8 cellular contexts compared by ENCODE assay signal in genomic region chr14:75427482-75428229, GRCh38. TPM values are rescaled to one million over a fixed set of nuclear protein-coding genes. Genes with fewer than 3 reads are reported as not detected.
DNase-seq lines count a peak whose midpoint lies in the region; ATAC-seq and TF ChIP-seq lines count a peak whose summit lies in the region.

TSS of gene JDP2 (plus strand) at chr14:75428022. CDS start at chr14:75437921, 9,899 bp downstream.

- H3K9me3 Mint-ChIP-seq in activated T-cell treated with anti-CD3 and anti-CD28 coated beads, Interleukin-2, amount 50 U/mL, for 24 hours = peaks cover 3% of the 10 kb centered on the region
- no peaks in the 10 kb centered on the region for H3K9me3 Mint-ChIP-seq in stimulated activated naive B cell treated with anti-CD40 and anti-IgM and Interleukin-4, amounts not matched to agents 10 μg/mL and 1 μg/mL and 100 μg/mL, for 72 hours

- no peak within 1 kb of the TSS for H3K27ac Mint-ChIP-seq in activated T-cell treated with anti-CD3 and anti-CD28 coated beads, Interleukin-2, amount 50 U/mL, for 24 hours
- peak within 1 kb of the TSS; percentile 94 for H3K27ac Mint-ChIP-seq in stimulated activated naive B cell treated with anti-CD40 and anti-IgM and Interleukin-4, amounts not matched to agents 10 μg/mL and 1 μg/mL and 100 μg/mL, for 72 hours

- H3K4me1 Mint-ChIP-seq in activated T-cell treated with anti-CD3 and anti-CD28 coated beads, Interleukin-2, amount 50 U/mL, for 24 hours (ENCODE audit: low read depth) = peaks cover 8% of the 10 kb centered on the region
- peaks cover 23 to 34% of the 10 kb centered on the region in 2 donors for H3K4me1 Mint-ChIP-seq in stimulated activated naive B cell treated with anti-CD40 and anti-IgM and Interleukin-4, amounts not matched to agents 10 μg/mL and 1 μg/mL and 100 μg/mL, for 72 hours

- peak; percentile 5 for TF ChIP-seq CTCF in epithelial cell of proximal tubule (conservative IDR thresholded peaks at IDR 0.05; ENCODE audit: low read depth, low read length)

- peak; percentile 74 for DNase-seq in DMS53 (lab: John Stamatoyannopoulos, UW)
- DNase-seq in DMS53 treated with DMSO at 0.1 percent for 48 hours (lab: John Stamatoyannopoulos, UW; ENCODE audit: unreplicated experiment) = no peak
- DNase-seq in NOMO-1 treated with DMSO at 0.1 percent for 48 hours (lab: John Stamatoyannopoulos, UW; ENCODE audit: unreplicated experiment) = peak; percentile 82
- peak; percentile 67 for DNase-seq in activated T-cell treated with anti-CD3 and anti-CD28 coated beads, Interleukin-2, amount 50 U/mL, for 24 hours
- DNase-seq in epithelial cell of proximal tubule (ENCODE audit: low read depth) = no peak
- peak; percentile 44 for DNase-seq in middle frontal gyrus (ENCODE audit: extremely low spot score, low spot score)
- peak; percentile 39 for DNase-seq in stimulated activated naive B cell treated with anti-CD40 and anti-IgM and Interleukin-4, amounts not matched to agents 10 μg/mL and 1 μg/mL and 100 μg/mL, for 72 hours

- peak within 1 kb of the TSS; percentile 69 for H3K4me3 Mint-ChIP-seq in activated T-cell treated with anti-CD3 and anti-CD28 coated beads, Interleukin-2, amount 50 U/mL, for 24 hours
- H3K4me3 Mint-ChIP-seq in stimulated activated naive B cell treated with anti-CD40 and anti-IgM and Interleukin-4, amounts not matched to agents 10 μg/mL and 1 μg/mL and 100 μg/mL, for 72 hours = peak within 1 kb of the TSS; percentile 82 to 83

- peak within 1 kb of the TSS; percentile 71 for H3K4me3 ChIP-seq in epithelial cell of proximal tubule (ENCODE audit: low read depth, low read length)

- H3K27me3 Mint-ChIP-seq in activated T-cell treated with anti-CD3 and anti-CD28 coated beads, Interleukin-2, amount 50 U/mL, for 24 hours = peaks cover 43% of the 10 kb centered on the region
- H3K27me3 Mint-ChIP-seq in stimulated activated naive B cell treated with anti-CD40 and anti-IgM and Interleukin-4, amounts not matched to agents 10 μg/mL and 1 μg/mL and 100 μg/mL, for 72 hours = no peaks in the 10 kb centered on the region

- no peaks in the 10 kb centered on the region for H3K36me3 Mint-ChIP-seq in activated T-cell treated with anti-CD3 and anti-CD28 coated beads, Interleukin-2, amount 50 U/mL, for 24 hours (ENCODE audit: low read depth)
- peaks cover 6 to 7% of the 10 kb centered on the region in 2 donors for H3K36me3 Mint-ChIP-seq in stimulated activated naive B cell treated with anti-CD40 and anti-IgM and Interleukin-4, amounts not matched to agents 10 μg/mL and 1 μg/mL and 100 μg/mL, for 72 hours

- peak; percentile 44 for ATAC-seq in HG02885 (IDR thresholded peaks at IDR 0.05; ENCODE audit: poor library complexity, unreplicated experiment)
- peak; percentile 51 to 57 for ATAC-seq in stimulated activated naive B cell treated with anti-CD40 and anti-IgM and Interleukin-4, amounts not matched to agents 10 μg/mL and 1 μg/mL and 100 μg/mL, for 72 hours (replicated peaks)

RNA-seq across cellular contexts. Expression of gene JDP2, which starts in this region (rescaled TPM):
- 16.6 and 33.4 TPM in 2 replicates for total RNA-seq in epithelial cell of proximal tubule

Comparison
In these comparisons a context has a peak if more than half of its experiments do, and no peak if none do; other contexts are left out.
1. DNase-seq: peak in DMS53 (single experiment), NOMO-1 treated with DMSO at 0.1 percent for 48 hours (single experiment), activated T-cell treated with anti-CD3 and anti-CD28 coated beads, Interleukin-2, amount 50 U/mL, for 24 hours (single experiment), middle frontal gyrus (single experiment) and stimulated activated naive B cell treated with anti-CD40 and anti-IgM and Interleukin-4, amounts not matched to agents 10 μg/mL and 1 μg/mL and 100 μg/mL, for 72 hours (single experiment); none in DMS53 treated with DMSO at 0.1 percent for 48 hours (single experiment) and epithelial cell of proximal tubule (single experiment).